ENCODE assay signal across 9 cellular contexts in the genomic region with DNA sequence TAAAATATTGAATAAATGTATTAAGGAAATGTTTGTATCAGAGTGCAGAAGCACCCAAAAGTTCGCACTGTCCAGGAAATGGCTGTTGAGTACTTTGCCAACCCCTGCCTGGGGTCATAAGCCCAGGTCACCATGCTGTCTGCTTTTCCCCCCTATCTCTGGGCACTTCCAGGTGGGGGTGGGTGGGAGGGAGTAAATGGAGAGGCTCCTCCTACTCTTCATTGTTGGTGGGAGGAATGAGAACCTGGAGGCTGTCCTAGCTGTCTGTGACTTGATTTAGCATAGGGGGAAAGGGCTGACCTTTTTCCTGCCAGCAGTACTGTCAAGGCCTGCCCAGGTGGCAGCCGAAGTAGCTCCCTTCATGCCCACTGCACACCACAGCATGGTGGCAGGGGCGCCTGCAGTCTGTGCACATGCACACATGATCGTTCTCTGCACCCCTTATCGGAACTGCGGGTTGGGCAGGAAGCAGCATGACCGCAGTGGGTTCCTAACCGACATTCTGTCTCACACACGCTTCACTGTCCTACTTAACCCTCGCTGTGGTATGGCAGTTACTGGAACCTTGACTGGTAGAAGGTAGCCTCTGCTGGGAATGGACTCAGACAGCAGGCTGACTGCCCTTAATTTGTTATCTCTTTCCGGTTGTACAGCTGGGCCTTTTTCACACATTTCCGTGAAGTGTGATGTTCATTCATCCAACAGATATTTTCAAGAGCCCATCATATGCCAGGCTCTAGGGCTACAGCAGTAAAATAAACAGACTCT. TPM values are rescaled to one million over a fixed set of nuclear protein-coding genes. Genes with fewer than 3 reads are reported as not detected.
DNase-seq lines count a peak whose midpoint lies in the region; ATAC-seq, FAIRE-seq and TF ChIP-seq lines count a peak whose summit lies in the region.
"Had no signal": no experiment of that assay in that cellular context is flagged by ENCODE, and none has a peak within 500 bp of the region (broad histone marks: within the 10 kb centered on the region; RNA-seq: fewer than 3 reads in every experiment).

No MANE protein-coding gene starts in this region.

- TF ChIP-seq EP300 in K562 (IDR thresholded peaks at IDR 0.05; ENCODE audit: low read length) = peak; percentile 94

- H3K4me2 ChIP-seq in K562 (ENCODE audit: insufficient read depth, low read length) = peak overlapping the region; percentile 86

- peak; percentile 96 for ATAC-seq in GM19328 (IDR thresholded peaks at IDR 0.05; ENCODE audit: unreplicated experiment)
- peak; percentile 89 for ATAC-seq in HG03342 (IDR thresholded peaks at IDR 0.05; ENCODE audit: unreplicated experiment)
- peak; percentile 82 for ATAC-seq in K562

- H4K20me1 ChIP-seq in K562 (replicated peaks; ENCODE audit: control insufficient read depth, insufficient read depth, low read length) = no peaks in the 10 kb centered on the region

- intact Hi-C loops in K562 (cut with micrococcal nuclease) = no loop called here

- no peaks in the 10 kb centered on the region for H3K9me3 ChIP-seq in K562 (replicated peaks; ENCODE audit: control insufficient read depth, insufficient read depth, low read depth, low read length)

- H2AFZ ChIP-seq in K562 (ENCODE audit: low read depth, low read length) = peak overlapping the region; percentile 74

- peak overlapping the region; percentile 81 for H3K27ac ChIP-seq in K562 (ENCODE audit: extremely low read depth, low read depth, low read length)

- 2% methylated on average over 12 of the region's 12 CpGs for WGBS in K562 (ENCODE audit: insufficient coverage, low coverage, missing lambda C conversion rate)

- POLR2A ChIA-PET in K562 (lab: Yijun Ruan, JAX) = interaction anchor here (1.0 to 1.4 kb wide), 4 partner anchors 9 to 88 kb away, joined by 3 to 5 read pairs (median 4); no protein-coding TSS in a partner anchor

- H3K27me3 ChIP-seq in K562 (ENCODE audit: control insufficient read depth in 2 of 2, insufficient read depth in 2 of 2, low read length in 2 of 2) = no peaks in the 10 kb centered on the region

- peaks cover 91% of the 10 kb centered on the region for H3K79me2 ChIP-seq in K562 (ENCODE audit: control insufficient read depth, insufficient read depth, low read length)

- H3K4me3 ChIP-seq in K562 = 0 out of 2 replicates have a peak overlapping the region, but pooled peaks have one; percentile 8

- in situ Hi-C loops in K562 (cut with MboI) = no loop called here

- TF ChIP-seq CTCF in K562 (IDR thresholded peaks at IDR 0.05 in 2 of 3, conservative IDR thresholded peaks at IDR 0.05 in 1 of 3; ENCODE audit: insufficient read depth in 2 of 3, low read depth in 1 of 3, low read length in 3 of 3) = no peak

- CTCF ChIA-PET in K562 (lab: Yijun Ruan, JAX; ENCODE audit: low intra/inter-chr PET ratio) = no interaction called here

- peak overlapping the region; percentile 47 to 88 for H3K9ac ChIP-seq in K562 (ENCODE audit: insufficient read depth in 1 of 2, low read depth in 2 of 2, low read length in 2 of 2)

- BruUV-seq in K562 (replicated peaks; lab: Mats Ljungman, UMichigan) = TSS peak; percentile 67

- DNase-seq in T-helper 9 cell (peak; percentile 74), K562 (ENCODE audit: extremely low read depth in 1 of 4, low spot score in 3 of 4) (peak; percentile 63 to 82 (median 76)), COLO668 (lab: John Stamatoyannopoulos, UW; ENCODE audit: unreplicated experiment) (no peak), H4 (ENCODE audit: low spot score) (no peak), HT-29 (ENCODE audit: low spot score) (no peak)
- DNase-seq in stimulated activated CD4-positive, alpha-beta T cell treated with anti-CD3 and anti-CD28 coated beads, Interleukin-15, amount 100 ng/mL, for 48 hours (ENCODE audit: low read depth in 2 of 2) = peak; percentile 66 to 73

- TF ChIP-seq RAD21 in K562 (CRISPR knock-in tag; conservative IDR thresholded peaks at IDR 0.05 in 1 of 2, IDR thresholded peaks at IDR 0.05 in 1 of 2) = peak; percentile 36 to 52; a peak in 3 of 4 replicates

- no peaks in the 10 kb centered on the region; the same call in 2 of the 3 replicates for H3K36me3 ChIP-seq in K562 (ENCODE audit: control insufficient read depth, insufficient read depth, low read length)

- FAIRE-seq in K562 (lab: Jason Lieb, UNC) = peak; percentile 89
- FAIRE-seq: TTC549 had no signal

- peaks cover 33 to 64% of the 10 kb centered on the region in 2 experiments for H3K4me1 ChIP-seq in K562 (replicated peaks in 1 of 2; ENCODE audit: control insufficient read depth in 2 of 2, insufficient read depth in 2 of 2, low read length in 2 of 2)

- TF ChIP-seq POLR2A in K562 (conservative IDR thresholded peaks at IDR 0.05) = 0 out of 2 replicates have a peak, but pooled peaks have one; percentile 23

- H3K9me1 ChIP-seq in K562 (ENCODE audit: control insufficient read depth, insufficient read depth, low read length) = no peaks in the 10 kb centered on the region

TF ChIP-seq in K562, 482 proteins besides CTCF, POLR2A, EP300 and RAD21 (continues in another document):
- no peak for TF ChIP-seq HNRNPK (IDR thresholded peaks at IDR 0.05; ENCODE audit: low read depth, low read length, poor library complexity, severe bottlenecking)
- TF ChIP-seq DMBX1 (CRISPR knock-in tag; IDR thresholded peaks at IDR 0.05; ENCODE audit: borderline replicate concordance) = peak; percentile 66
- TF ChIP-seq ZNF589 (CRISPR knock-in tag; IDR thresholded peaks at IDR 0.05; ENCODE audit: low read depth) = peak; percentile 79
- peak; percentile 54; the same call in 1 of the 2 replicates for TF ChIP-seq EP400 (IDR thresholded peaks at IDR 0.05)
- TF ChIP-seq, protein P1, sequence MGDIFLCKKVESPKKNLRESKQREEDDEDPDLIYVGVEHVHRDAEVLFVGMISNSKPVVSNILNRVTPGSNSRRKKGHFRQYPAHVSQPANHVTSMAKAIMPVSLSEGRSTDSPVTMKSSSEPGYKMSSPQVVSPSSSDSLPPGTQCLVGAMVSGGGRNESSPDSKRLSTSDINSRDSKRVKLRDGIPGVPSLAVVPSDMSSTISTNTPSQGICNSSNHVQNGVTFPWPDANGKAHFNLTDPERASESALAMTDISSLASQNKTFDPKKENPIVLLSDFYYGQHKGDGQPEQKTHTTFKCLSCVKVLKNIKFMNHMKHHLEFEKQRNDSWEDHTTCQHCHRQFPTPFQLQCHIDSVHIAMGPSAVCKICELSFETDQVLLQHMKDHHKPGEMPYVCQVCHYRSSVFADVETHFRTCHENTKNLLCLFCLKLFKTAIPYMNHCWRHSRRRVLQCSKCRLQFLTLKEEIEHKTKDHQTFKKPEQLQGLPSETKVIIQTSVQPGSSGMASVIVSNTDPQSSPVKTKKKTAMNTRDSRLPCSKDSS (IDR thresholded peaks at IDR 0.05; ENCODE audit: low read depth, partially characterized antibody) = no peak
- no peak for TF ChIP-seq MBD2 (IDR thresholded peaks at IDR 0.05; ENCODE audit: borderline replicate concordance, low read depth)
- TF ChIP-seq, protein P2, sequence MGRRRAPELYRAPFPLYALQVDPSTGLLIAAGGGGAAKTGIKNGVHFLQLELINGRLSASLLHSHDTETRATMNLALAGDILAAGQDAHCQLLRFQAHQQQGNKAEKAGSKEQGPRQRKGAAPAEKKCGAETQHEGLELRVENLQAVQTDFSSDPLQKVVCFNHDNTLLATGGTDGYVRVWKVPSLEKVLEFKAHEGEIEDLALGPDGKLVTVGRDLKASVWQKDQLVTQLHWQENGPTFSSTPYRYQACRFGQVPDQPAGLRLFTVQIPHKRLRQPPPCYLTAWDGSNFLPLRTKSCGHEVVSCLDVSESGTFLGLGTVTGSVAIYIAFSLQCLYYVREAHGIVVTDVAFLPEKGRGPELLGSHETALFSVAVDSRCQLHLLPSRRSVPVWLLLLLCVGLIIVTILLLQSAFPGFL (CRISPR knock-in tag; IDR thresholded peaks at IDR 0.05) = no peak
- no peak for TF ChIP-seq RFX1 (IDR thresholded peaks at IDR 0.05)
- TF ChIP-seq PTBP1 (IDR thresholded peaks at IDR 0.05; ENCODE audit: low read depth, low read length) = no peak
- TF ChIP-seq ZBTB7A (IDR thresholded peaks at IDR 0.05; ENCODE audit: borderline replicate concordance, control insufficient read depth, low read depth, low read length) = peak; percentile 40; the same call in 1 of the 2 replicates
- TF ChIP-seq ZNF282 (CRISPR knock-in tag; IDR thresholded peaks at IDR 0.05) = no peak
- TF ChIP-seq KLF1 (tag; IDR thresholded peaks at IDR 0.05) = no peak
- TF ChIP-seq, protein P3, sequence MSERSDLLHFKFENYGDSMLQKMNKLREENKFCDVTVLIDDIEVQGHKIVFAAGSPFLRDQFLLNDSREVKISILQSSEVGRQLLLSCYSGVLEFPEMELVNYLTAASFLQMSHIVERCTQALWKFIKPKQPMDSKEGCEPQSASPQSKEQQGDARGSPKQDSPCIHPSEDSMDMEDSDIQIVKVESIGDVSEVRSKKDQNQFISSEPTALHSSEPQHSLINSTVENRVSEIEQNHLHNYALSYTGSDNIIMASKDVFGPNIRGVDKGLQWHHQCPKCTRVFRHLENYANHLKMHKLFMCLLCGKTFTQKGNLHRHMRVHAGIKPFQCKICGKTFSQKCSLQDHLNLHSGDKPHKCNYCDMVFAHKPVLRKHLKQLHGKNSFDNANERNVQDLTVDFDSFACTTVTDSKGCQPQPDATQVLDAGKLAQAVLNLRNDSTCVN (CRISPR knock-in tag; IDR thresholded peaks at IDR 0.05) = no peak
- TF ChIP-seq NCOA4 (IDR thresholded peaks at IDR 0.05; ENCODE audit: partially characterized antibody) = no peak

RNA-seq across cellular contexts. Expression of a gene that starts 41.5 kb away (rescaled TPM):
- total RNA-seq in K562 (2011; cell fraction: chromatin; rRNA removed; ENCODE audit: low replicate concordance) = 0.48 and 1.4 TPM in 2 replicates
- 1.7 and 3.0 TPM in 2 replicates for total RNA-seq in K562 (2011; cell fraction: nucleolus; rRNA removed)
- 1.1 and 1.5 TPM in 2 replicates for total RNA-seq in K562 (2011; cell fraction: nucleoplasm; rRNA removed)
- total RNA-seq in K562 (2014; rRNA removed) = 0.33 and 0.73 TPM in 2 replicates
- total RNA-seq in K562 (2014; rRNA removed; fragmentation: Illumina TruSeq; extraction: Trizol) = not detected in 2 replicates
- total RNA-seq in K562 (2015; rRNA removed; fragmentation: Illumina TruSeq; extraction: Trizol) = 0.19 and 0.40 TPM in 2 replicates
- total RNA-seq in K562 (2021) = 0.69 and 0.83 TPM in 2 replicates
- 0.08 and 0.33 TPM in 2 replicates for polyA plus RNA-seq in K562 (2011; rRNA removed)
- 0.21 and 1.0 TPM in 2 replicates for polyA plus RNA-seq in K562 (2011; cell fraction: cytosol; rRNA removed)
- 0.42 and 2.2 TPM in 2 replicates for polyA plus RNA-seq in K562 (2011; cell fraction: nucleus; rRNA removed)
- polyA plus RNA-seq in K562 (2012) = 0.61 and 0.93 TPM in 2 replicates
- polyA plus RNA-seq in K562 (2014; fragmentation: Illumina TruSeq; extraction: Trizol) = 0.19 and 0.25 TPM in 2 replicates
- not detected for polyA plus RNA-seq in K562 (2014; fragmentation: Nextera tagmentation; extraction: Ambion mirVana)
- 0.39 and 0.86 TPM in 2 replicates for polyA plus RNA-seq in K562 (2014; rRNA removed)
- polyA minus RNA-seq in K562 (2011; rRNA and poly(A)+ RNA removed) = 0.21 TPM in 1 of 2 replicates, not detected in the other
- not detected in 2 replicates for polyA minus RNA-seq in K562 (2011; cell fraction: cytosol; rRNA and poly(A)+ RNA removed)
- polyA minus RNA-seq in K562 (2011; cell fraction: nucleus; rRNA and poly(A)+ RNA removed) = 0.44 and 1.1 TPM in 2 replicates
- 0.10 and 2.4 TPM in 2 replicates for total RNA-seq in H4 (2014; rRNA removed; shearing (Covaris generic))
- total RNA-seq in HT-29 (2014; rRNA removed; shearing (Covaris generic)) = 0.08 and 1.4 TPM in 2 replicates

Comparison
In these comparisons a context has a peak if more than half of its experiments do, and no peak if none do; other contexts are left out.
1. DNase-seq: peak in T-helper 9 cell (single experiment), K562 (4 of 4) and stimulated activated CD4-positive, alpha-beta T cell treated with anti-CD3 and anti-CD28 coated beads, Interleukin-15, amount 100 ng/mL, for 48 hours (2 of 2); none in COLO668 (single experiment), H4 (single experiment) and HT-29 (single experiment).
2. Peak in every context shown above with its lines, with median percentiles within 50 percentile points of each other: ATAC-seq.